1 cellular context compared by ENCODE assay signal in the genomic region with DNA sequence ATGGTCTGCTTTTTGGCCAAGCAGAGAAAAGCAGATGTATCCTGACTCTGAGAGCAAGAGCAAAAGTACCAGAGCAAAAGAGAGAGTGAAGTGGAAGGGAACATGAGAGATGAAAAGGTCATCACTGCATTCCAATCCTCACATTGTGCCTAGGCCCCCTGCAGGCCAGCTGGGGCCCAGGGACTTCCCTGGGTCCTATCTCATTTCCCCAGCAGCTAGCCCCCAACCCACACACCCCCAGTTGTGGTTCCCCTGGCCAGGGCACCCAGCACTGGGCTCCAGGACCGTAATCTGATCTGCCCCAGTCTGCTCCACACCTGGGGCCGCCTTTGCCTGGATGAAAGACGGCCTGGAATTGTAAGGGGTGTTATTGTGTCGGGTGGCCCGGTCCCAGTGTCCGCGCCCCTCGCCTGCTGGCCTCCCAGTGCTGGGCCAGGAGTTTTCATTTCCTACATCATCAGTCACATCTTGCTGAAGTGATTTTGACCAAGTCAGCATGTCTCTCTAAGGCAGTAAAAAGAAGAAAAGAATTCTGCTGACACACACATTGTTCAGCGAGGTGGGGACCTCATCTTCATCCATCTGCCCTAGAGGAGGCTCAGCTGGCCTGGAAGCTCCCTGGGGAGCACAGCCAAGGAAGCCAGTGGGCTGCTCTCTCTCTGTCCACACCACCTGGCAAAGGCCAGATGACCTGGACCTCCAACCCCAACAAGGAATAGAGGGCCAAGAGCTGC.
TF ChIP-seq lines count a peak whose summit lies in the region.

No MANE protein-coding gene starts in this region.

TF ChIP-seq in A549, 52 proteins besides CTCF, POLR2A, EP300 and RAD21:
- TF ChIP-seq MAFK (IDR thresholded peaks at IDR 0.05; ENCODE audit: partially characterized antibody) (peak; percentile 67), HOXB13 (CRISPR knock-in tag; IDR thresholded peaks at IDR 0.05; ENCODE audit: low read depth) (no peak)
TF ChIP-seq in A549: peak in this region for 1.
